8 cellular contexts compared by ENCODE assay signal in genomic region chr2:43220229-43220981, GRCh38. TPM values are rescaled to one million over a fixed set of nuclear protein-coding genes. Genes with fewer than 3 reads are reported as not detected.
DNase-seq lines count a peak whose midpoint lies in the region; ATAC-seq and TF ChIP-seq lines count a peak whose summit lies in the region.

No MANE protein-coding gene starts in this region.

- no peak for TF ChIP-seq CTCF in GM12865 (IDR thresholded peaks at IDR 0.05; ENCODE audit: insufficient read depth, low read depth, low read length, missing control alignments)
- TF ChIP-seq CTCF in endodermal cell (conservative IDR thresholded peaks at IDR 0.05): no peak
- TF ChIP-seq CTCF in osteoblast (IDR thresholded peaks at IDR 0.05; ENCODE audit: extremely low read depth, low read depth, low read length): no peak

- peak overlapping the region; percentile 87 for H3K4me3 Mint-ChIP-seq in endodermal cell

- H3K9ac ChIP-seq in endodermal cell (ENCODE audit: extremely low read depth, low read length, poor library complexity, severe bottlenecking): peak overlapping the region; percentile 52

- H3K4me3 ChIP-seq in GM12865 (ENCODE audit: low read depth, low read length) (peak overlapping the region; percentile 91), SJSA1 (peak overlapping the region; percentile 30), endodermal cell (ENCODE audit: low read length) (peak overlapping the region; percentile 80), osteoblast (ENCODE audit: insufficient read depth, low read length) (peak overlapping the region; percentile 90)

- WGBS in endodermal cell (ENCODE audit: insufficient coverage in 1 of 2, insufficient read length in 1 of 2), 2 experiments: 43 to 57% methylated on average over 10 to 15 of the region's 15 CpGs

- peaks cover 48% of the 10 kb centered on the region for H3K79me2 ChIP-seq in osteoblast (ENCODE audit: insufficient read depth, low read length)

- H3K4me2 ChIP-seq in osteoblast (ENCODE audit: insufficient read depth, low read length): peak overlapping the region; percentile 85

- no peaks in the 10 kb centered on the region for H3K27me3 Mint-ChIP-seq in endodermal cell (ENCODE audit: insufficient read depth)

- H3K27ac ChIP-seq in SJSA1 (peak overlapping the region; percentile 77), endodermal cell (ENCODE audit: low read depth, low read length) (peak overlapping the region; percentile 90), osteoblast (ENCODE audit: low read depth, low read length) (peak overlapping the region; percentile 88)

- H3K27me3 ChIP-seq in SJSA1 (replicated peaks): no peaks in the 10 kb centered on the region
- H3K27me3 ChIP-seq in endodermal cell (ENCODE audit: control insufficient read depth, insufficient read depth, low read length, poor library complexity, severe bottlenecking): no peaks in the 10 kb centered on the region
- H3K27me3 ChIP-seq in osteoblast (ENCODE audit: insufficient read depth, low read length): no peaks in the 10 kb centered on the region

- DNase-seq in GM12865 (ENCODE audit: low read depth) (no peak), SJSA1 (ENCODE audit: low read depth in 1 of 2, low spot score in 2 of 2) (no peak), endodermal cell (no peak), osteoblast (ENCODE audit: insufficient read length, low spot score, missing footprints) (peak; percentile 53), NCI-H2029 (lab: John Stamatoyannopoulos, UW) (no peak), SHP77 treated with DMSO at 0.1 percent for 48 hours (lab: John Stamatoyannopoulos, UW) (no peak)
- no peak for DNase-seq in stimulated activated CD8-positive, alpha-beta memory T cell treated with anti-CD3 and anti-CD28 coated beads, Interleukin-4, amount 100 ng/mL, for 48 hours

- H3K9me3 ChIP-seq in SJSA1 (replicated peaks) (no peaks in the 10 kb centered on the region), endodermal cell (ENCODE audit: control insufficient read depth, low read length) (no peaks in the 10 kb centered on the region), osteoblast (ENCODE audit: low read depth, low read length) (no peaks in the 10 kb centered on the region)

- ATAC-seq in GM18870 (IDR thresholded peaks at IDR 0.05; ENCODE audit: unreplicated experiment): no peak

- peaks cover 66% of the 10 kb centered on the region for H3K4me1 Mint-ChIP-seq in endodermal cell

- H4K20me1 ChIP-seq in osteoblast (ENCODE audit: insufficient read depth, low read length): peaks cover 12% of the 10 kb centered on the region

- H3K36me3 Mint-ChIP-seq in endodermal cell (ENCODE audit: low read depth): peaks cover 18% of the 10 kb centered on the region

- peak overlapping the region; percentile 94 for H3K27ac Mint-ChIP-seq in endodermal cell

- peak overlapping the region; percentile 83 for H2AFZ ChIP-seq in osteoblast (ENCODE audit: low read length)

- H3K36me3 ChIP-seq in SJSA1: peaks cover 39% of the 10 kb centered on the region
- H3K36me3 ChIP-seq in endodermal cell (ENCODE audit: control insufficient read depth, insufficient read depth, low read length): peaks cover 18% of the 10 kb centered on the region
- peaks cover 28% of the 10 kb centered on the region for H3K36me3 ChIP-seq in osteoblast (ENCODE audit: insufficient read depth, low read length)

- H3K4me1 ChIP-seq in SJSA1 (replicated peaks) (peaks cover 70% of the 10 kb centered on the region), endodermal cell (ENCODE audit: control insufficient read depth, insufficient read depth, low read length) (peaks cover 30% of the 10 kb centered on the region), osteoblast (ENCODE audit: insufficient read depth, low read length) (peaks cover 52% of the 10 kb centered on the region)

- no peaks in the 10 kb centered on the region for H3K9me3 Mint-ChIP-seq in endodermal cell

RNA-seq across cellular contexts. Expression of gene ZFP36L2, which starts 6.0 kb away (rescaled TPM):
- 1.9 and 4.0 TPM in 2 replicates for total RNA-seq in SJSA1 (2014; rRNA removed; shearing (Covaris generic))
- total RNA-seq in endodermal cell: 100 to 1,000 TPM in 1 of 2 donors, 10 to 100 TPM in 1; 77.1 to 114 TPM
- polyA plus RNA-seq in endodermal cell (2013, experiment 1 of 2): 59.2 TPM
- polyA plus RNA-seq in endodermal cell (2013, experiment 2 of 2): 48.7 TPM
- total RNA-seq in osteoblast: 14.7 and 15.6 TPM in 2 replicates

Comparison
In these comparisons a context has a peak if more than half of its experiments do, and no peak if none do; other contexts are left out.
1. H3K4me3 ChIP-seq: peak in every context shown above with its lines; median percentile 91 in GM12865; 90 in osteoblast; 80 in endodermal cell; 30 in SJSA1.